2 cellular contexts compared by ENCODE assay signal in genomic region chr6:116028233-116028632, GRCh38.
TF ChIP-seq lines count a peak whose summit lies in the region.

No MANE protein-coding gene starts in this region.

TF ChIP-seq in A549, 52 proteins besides CTCF, POLR2A, EP300 and RAD21 (continued from another document):
- no peak for TF ChIP-seq ATOH8 (CRISPR knock-in tag; IDR thresholded peaks at IDR 0.05; ENCODE audit: low read depth)

TF ChIP-seq in WTC11, 78 proteins besides CTCF, POLR2A, EP300 and RAD21 (continued from another document):
- no peak for TF ChIP-seq ZNF512 (CRISPR knock-in tag; IDR thresholded peaks at IDR 0.05; ENCODE audit: borderline replicate concordance)
- no peak for TF ChIP-seq ETV6 (CRISPR knock-in tag; IDR thresholded peaks at IDR 0.05)
- TF ChIP-seq USF1 (CRISPR knock-in tag; IDR thresholded peaks at IDR 0.05): no peak
- no peak for TF ChIP-seq ZNF121 (CRISPR knock-in tag; IDR thresholded peaks at IDR 0.05)
- no peak for TF ChIP-seq ZNF532 (CRISPR knock-in tag; IDR thresholded peaks at IDR 0.05; ENCODE audit: borderline replicate concordance)
- no peak for TF ChIP-seq ZNF423 (CRISPR knock-in tag; IDR thresholded peaks at IDR 0.05)
- no peak for TF ChIP-seq ZSCAN18 (CRISPR knock-in tag; IDR thresholded peaks at IDR 0.05)
- TF ChIP-seq ATF6 (CRISPR knock-in tag; IDR thresholded peaks at IDR 0.05): no peak
- TF ChIP-seq GABPB1 (CRISPR knock-in tag; IDR thresholded peaks at IDR 0.05): no peak
- no peak for TF ChIP-seq KAT7 (CRISPR knock-in tag; IDR thresholded peaks at IDR 0.05; ENCODE audit: borderline replicate concordance)
